In genomic region chr14:66752109-66752508, GRCh38 we compare ENCODE assay signal across 24 cellular contexts.
DNase-seq lines count a peak whose midpoint lies in the region; ATAC-seq and TF ChIP-seq lines count a peak whose summit lies in the region.
"Had no signal": no experiment of that assay in that cellular context is flagged by ENCODE, and none has a peak within 500 bp of the region (broad histone marks: within the 10 kb centered on the region; RNA-seq: fewer than 3 reads in every experiment).

No MANE protein-coding gene starts in this region.

- H3K4me1 ChIP-seq in neural progenitor cell (no peaks in the 10 kb centered on the region), testis (no peaks in the 10 kb centered on the region)
- H3K4me1 ChIP-seq: BLaER1, prostate gland, thyroid gland had no signal

- H3K9me3 Mint-ChIP-seq in neural progenitor cell = no peaks in the 10 kb centered on the region
- H3K9me3 Mint-ChIP-seq: activated CD4-positive, alpha-beta memory T cell treated with anti-CD3 and anti-CD28 coated beads, Interleukin-2, amount 10 ng/mL, durations not matched to agents 7 days and 5 days; activated T-helper 2 cell treated with anti-CD3 and anti-CD28 coated beads, Interferon-gamma antibody, Interleukin-2, Interleukin-4, amounts not matched to agents 10 μg/mL and 5 μg/mL and 100 μg/mL, durations not matched to agents 14 hours and 24 hours and 36 hours; naive thymus-derived CD4-positive, alpha-beta T cell had no signal

- TF ChIP-seq POLR2A in testis (IDR thresholded peaks at IDR 0.05) = no peak

- H3K79me2 ChIP-seq in neural progenitor cell (ENCODE audit: low read depth) = no peaks in the 10 kb centered on the region

- no peak overlapping the region for H3K27ac Mint-ChIP-seq in neural progenitor cell
- H3K27ac Mint-ChIP-seq: activated CD4-positive, alpha-beta memory T cell treated with anti-CD3 and anti-CD28 coated beads, Interleukin-2, amount 10 ng/mL, durations not matched to agents 7 days and 5 days; activated T-helper 2 cell treated with anti-CD3 and anti-CD28 coated beads, Interferon-gamma antibody, Interleukin-2, Interleukin-4, amounts not matched to agents 10 μg/mL and 5 μg/mL and 100 μg/mL, durations not matched to agents 14 hours and 24 hours and 36 hours; naive thymus-derived CD4-positive, alpha-beta T cell had no signal

- H3K27me3 ChIP-seq in neural progenitor cell = no peaks in the 10 kb centered on the region
- H3K27me3 ChIP-seq in testis = no peaks in the 10 kb centered on the region
- H3K27me3 ChIP-seq: adrenal gland, BLaER1, thyroid gland had no signal

- H3K4me3 Mint-ChIP-seq in neural progenitor cell = no peak overlapping the region
- H3K4me3 Mint-ChIP-seq: activated CD4-positive, alpha-beta memory T cell treated with anti-CD3 and anti-CD28 coated beads, Interleukin-2, amount 10 ng/mL, durations not matched to agents 7 days and 5 days; naive thymus-derived CD4-positive, alpha-beta T cell had no signal

- no peaks in the 10 kb centered on the region for H3K36me3 ChIP-seq in neural progenitor cell
- no peaks in the 10 kb centered on the region for H3K36me3 ChIP-seq in testis (ENCODE audit: low read depth, missing control alignments)
- H3K36me3 ChIP-seq: adrenal gland, BLaER1, prostate gland, thyroid gland had no signal

- intact Hi-C loops in testis (cut with DNase I; ENCODE audit: low total_unique reads) = no loop called here

- DNase-seq in DMS79 (lab: John Stamatoyannopoulos, UW) (peak; percentile 4), DMS79 treated with DMSO at 0.1 percent for 48 hours (lab: John Stamatoyannopoulos, UW) (no peak), GM20000 (ENCODE audit: low spot score) (peak; percentile 7), neural progenitor cell (ENCODE audit: low spot score) (peak; percentile 3), NOMO-1 (lab: John Stamatoyannopoulos, UW; ENCODE audit: unreplicated experiment in 2 of 2) (no peak), testis (no peak)
- DNase-seq: activated CD4-positive, alpha-beta memory T cell treated with anti-CD3 and anti-CD28 coated beads, Interleukin-2, amount 10 ng/mL, durations not matched to agents 7 days and 5 days; adrenal gland; caudate nucleus; effector CD8-positive, alpha-beta T cell; GDM1; GM23248; naive thymus-derived CD4-positive, alpha-beta T cell; NCI-H1417; NCI-H226; stimulated activated CD4-positive, alpha-beta T cell treated with anti-CD3 and anti-CD28 coated beads, Interleukin-4, amount 100 ng/mL, for 24 hours; thyroid gland had no signal

- H3F3A ChIP-seq in neural progenitor cell (ENCODE audit: low read depth) = peaks cover under 1% of the 10 kb centered on the region

- ATAC-seq in HG03457 (IDR thresholded peaks at IDR 0.05; ENCODE audit: unreplicated experiment) (peak; percentile 52), HG03175 (IDR thresholded peaks at IDR 0.05; ENCODE audit: unreplicated experiment) (no peak)
- ATAC-seq: naive thymus-derived CD4-positive, alpha-beta T cell had no signal

- no peaks in the 10 kb centered on the region for H4K20me1 ChIP-seq in neural progenitor cell (ENCODE audit: low read depth)
- H4K20me1 ChIP-seq: BLaER1 had no signal

- 64 to 67% methylated on average over 2 of the region's 2 CpGs for WGBS in testis, 2 donors

- no peak for TF ChIP-seq CTCF in GM20000 (IDR thresholded peaks at IDR 0.05; ENCODE audit: extremely low read depth, missing control alignments)
- no peak for TF ChIP-seq CTCF in neural progenitor cell (IDR thresholded peaks at IDR 0.05)
- no peak for TF ChIP-seq CTCF in testis (IDR thresholded peaks at IDR 0.05)

- H3K4me3 ChIP-seq in neural progenitor cell (no peak overlapping the region), testis (no peak overlapping the region)
- H3K4me3 ChIP-seq: adrenal gland, BLaER1, GM23248, prostate gland, skin epidermis, thyroid gland had no signal

- H3K9ac ChIP-seq in neural progenitor cell = no peak overlapping the region
- H3K9ac ChIP-seq: BLaER1, GM23248 had no signal

- no peaks in the 10 kb centered on the region for H3K9me3 ChIP-seq in neural progenitor cell (ENCODE audit: low read depth)
- H3K9me3 ChIP-seq in testis = no peaks in the 10 kb centered on the region
- H3K9me3 ChIP-seq: BLaER1, prostate gland, thyroid gland had no signal

- no peak overlapping the region for H3K4me2 ChIP-seq in neural progenitor cell
- H3K4me2 ChIP-seq: BLaER1 had no signal

- H2AFZ ChIP-seq in neural progenitor cell (replicated peaks) = no peak overlapping the region
- H2AFZ ChIP-seq: GM23248 had no signal

- no peak overlapping the region for H3K27ac ChIP-seq in neural progenitor cell
- H3K27ac ChIP-seq in testis = no peak overlapping the region
- H3K27ac ChIP-seq: 22Rv1, adrenal gland, BLaER1, GM23248, prostate gland, skin epidermis, thyroid gland had no signal

- H3K36me3 Mint-ChIP-seq in neural progenitor cell = no peaks in the 10 kb centered on the region

- H3K4me1 Mint-ChIP-seq in neural progenitor cell = no peaks in the 10 kb centered on the region
- H3K4me1 Mint-ChIP-seq: activated CD4-positive, alpha-beta memory T cell treated with anti-CD3 and anti-CD28 coated beads, Interleukin-2, amount 10 ng/mL, durations not matched to agents 7 days and 5 days had no signal

- H3K27me3 Mint-ChIP-seq in neural progenitor cell (ENCODE audit: insufficient read depth, low read depth) = no peaks in the 10 kb centered on the region
- H3K27me3 Mint-ChIP-seq: naive thymus-derived CD4-positive, alpha-beta T cell had no signal

Comparison
In these comparisons a context has a peak if more than half of its experiments do, and no peak if none do; other contexts are left out.
1. DNase-seq: peak in DMS79 (single experiment), GM20000 (single experiment) and neural progenitor cell (single experiment); none in DMS79 treated with DMSO at 0.1 percent for 48 hours (single experiment), NOMO-1 (0 of 2) and testis (single experiment).